In genomic region chr22:38180841-38181452, GRCh38 we compare ENCODE assay signal across 8 cellular contexts.
DNase-seq lines count a peak whose midpoint lies in the region; ATAC-seq and TF ChIP-seq lines count a peak whose summit lies in the region.

No MANE protein-coding gene starts in this region.

- H3K36me3 Mint-ChIP-seq in stimulated activated memory B cell treated with anti-CD40 and anti-IgM and Interleukin-4, amounts not matched to agents 10 μg/mL and 1 μg/mL and 100 μg/mL, for 72 hours, result peaks cover 7% of the 10 kb centered on the region

- H3K9me3 Mint-ChIP-seq in stimulated activated memory B cell treated with anti-CD40 and anti-IgM and Interleukin-4, amounts not matched to agents 10 μg/mL and 1 μg/mL and 100 μg/mL, for 72 hours, result no peaks in the 10 kb centered on the region

- peaks cover 44% of the 10 kb centered on the region for H3K4me1 Mint-ChIP-seq in stimulated activated memory B cell treated with anti-CD40 and anti-IgM and Interleukin-4, amounts not matched to agents 10 μg/mL and 1 μg/mL and 100 μg/mL, for 72 hours

- peaks cover 9% of the 10 kb centered on the region for H3K27me3 Mint-ChIP-seq in stimulated activated memory B cell treated with anti-CD40 and anti-IgM and Interleukin-4, amounts not matched to agents 10 μg/mL and 1 μg/mL and 100 μg/mL, for 72 hours

- H3K4me3 Mint-ChIP-seq in stimulated activated memory B cell treated with anti-CD40 and anti-IgM and Interleukin-4, amounts not matched to agents 10 μg/mL and 1 μg/mL and 100 μg/mL, for 72 hours, result peak overlapping the region; percentile 91

- peak overlapping the region; percentile 89 for H3K27ac Mint-ChIP-seq in stimulated activated memory B cell treated with anti-CD40 and anti-IgM and Interleukin-4, amounts not matched to agents 10 μg/mL and 1 μg/mL and 100 μg/mL, for 72 hours

- DNase-seq in SIG-M5 treated with dmso at 0.1 percent for 504 hours (lab: John Stamatoyannopoulos, UW; ENCODE audit: unreplicated experiment), result peak; percentile 12
- DNase-seq in SIG-M5 (lab: John Stamatoyannopoulos, UW), result no peak
- DNase-seq in NCI-H69 (lab: John Stamatoyannopoulos, UW), result peak; percentile 59
- no peak for DNase-seq in astrocyte of the cerebellum (ENCODE audit: low read depth)
- DNase-seq in inferior parietal cortex (ENCODE audit: extremely low spot score), result peak; percentile 31

- in situ Hi-C loops in astrocyte of the cerebellum (cut with HindIII; ENCODE audit: low sequenced_read_pairs), result no loop called here

- no peak for TF ChIP-seq CTCF in astrocyte of the cerebellum (IDR thresholded peaks at IDR 0.05; ENCODE audit: low read depth, low read length, missing control alignments)

- peak overlapping the region; percentile 50 for H3K4me3 ChIP-seq in astrocyte of the cerebellum (ENCODE audit: low read depth, low read length)

- peak; percentile 3 for ATAC-seq in stimulated activated memory B cell treated with anti-CD40 and anti-IgM and Interleukin-4, amounts not matched to agents 10 μg/mL and 1 μg/mL and 100 μg/mL, for 72 hours
- no peak for ATAC-seq in HG03342 (IDR thresholded peaks at IDR 0.05; ENCODE audit: unreplicated experiment)
- ATAC-seq in GM19467 (IDR thresholded peaks at IDR 0.05; ENCODE audit: unreplicated experiment), result no peak

Comparison
In these comparisons a context has a peak if more than half of its experiments do, and no peak if none do; other contexts are left out.
1. DNase-seq: peak in SIG-M5 treated with dmso at 0.1 percent for 504 hours (single experiment), NCI-H69 (single experiment) and inferior parietal cortex (single experiment); none in SIG-M5 (single experiment) and astrocyte of the cerebellum (single experiment).